In the genomic region with DNA sequence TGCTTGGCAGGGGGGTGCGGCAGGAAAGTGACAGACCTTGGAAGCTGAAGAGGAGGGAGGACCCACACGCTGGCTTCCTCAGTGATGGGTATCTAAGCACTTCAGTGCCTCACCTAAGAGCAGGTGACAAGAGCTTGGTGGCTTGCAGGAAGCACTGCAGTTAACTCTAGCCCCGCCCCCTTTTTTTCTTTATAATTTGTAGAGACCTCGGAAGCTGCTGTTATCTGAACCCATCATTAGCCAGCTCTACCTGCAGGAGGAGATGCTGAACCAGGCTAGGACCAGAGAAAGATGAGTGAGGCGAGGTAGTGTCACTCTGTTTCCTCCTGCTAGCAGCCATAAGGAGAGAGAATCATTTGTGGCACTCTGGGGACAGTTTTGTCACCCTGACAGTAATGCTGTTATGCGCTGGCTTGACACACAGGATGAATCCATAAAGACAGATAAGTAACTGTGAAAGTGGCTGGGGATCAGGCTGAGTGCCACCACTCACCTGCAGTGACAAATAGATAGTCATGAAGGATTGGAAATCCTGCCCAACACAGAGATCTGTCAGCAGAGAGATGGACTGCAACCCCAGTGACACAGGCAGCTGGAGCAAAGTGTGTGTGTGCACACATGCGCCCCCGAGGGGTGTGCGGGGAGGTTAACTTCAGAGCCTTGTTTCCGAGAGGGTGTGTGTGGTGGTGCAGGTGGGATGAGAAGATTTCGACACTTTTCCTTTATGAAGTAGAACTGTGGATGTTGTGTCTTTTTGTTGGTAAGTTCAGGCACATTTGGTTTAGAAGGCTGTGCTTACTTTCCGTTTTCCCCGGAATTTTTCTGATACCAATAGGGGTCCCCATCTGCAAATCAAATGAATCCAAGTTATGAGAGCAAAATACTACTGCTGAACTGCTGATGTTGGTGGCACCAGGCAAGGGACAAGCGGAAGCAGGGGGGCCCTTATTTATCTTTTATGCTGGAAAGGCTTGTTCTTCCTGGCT, we compare ENCODE assay signal across 15 cellular contexts.
DNase-seq lines count a peak whose midpoint lies in the region; ATAC-seq and TF ChIP-seq lines count a peak whose summit lies in the region.
"Had no signal": no experiment of that assay in that cellular context is flagged by ENCODE, and none has a peak within 500 bp of the region (broad histone marks: within the 10 kb centered on the region; RNA-seq: fewer than 3 reads in every experiment).

No MANE protein-coding gene starts in this region.

- intact Hi-C loops in left ventricle myocardium inferior (cut with micrococcal nuclease) (no loop called here), Right ventricle myocardium inferior (cut with DNase I) (no loop called here), right cardiac atrium (cut with DNase I) (no loop called here), upper lobe of right lung (cut with DNase I) (no loop called here)

- TF ChIP-seq POLR2A in tibial nerve (IDR thresholded peaks at IDR 0.05): no peak

- H3K4me3 ChIP-seq in left ventricle myocardium inferior (peak overlapping the region; percentile 36), right cardiac atrium (ENCODE audit: low read length) (peak overlapping the region; percentile 14), tibial nerve (no peak overlapping the region), upper lobe of right lung (no peak overlapping the region)
- H3K4me3 ChIP-seq: smooth muscle cell, upper lobe of left lung had no signal

- H3K4me3 Mint-ChIP-seq in nephron progenitor cell: no peak overlapping the region
- H3K4me3 Mint-ChIP-seq: activated CD4-positive, alpha-beta T cell treated with anti-CD3 and anti-CD28 coated beads for 36 hours had no signal

- peaks cover 4% of the 10 kb centered on the region for H3K27me3 Mint-ChIP-seq in nephron progenitor cell (ENCODE audit: low read depth, poor library complexity)
- H3K27me3 Mint-ChIP-seq: activated CD4-positive, alpha-beta T cell treated with anti-CD3 and anti-CD28 coated beads for 36 hours had no signal

- H3K27ac ChIP-seq in left ventricle myocardium inferior (replicated peaks) (peak overlapping the region; percentile 20), right cardiac atrium (ENCODE audit: low read length) (no peak overlapping the region), tibial nerve (no peak overlapping the region), upper lobe of right lung (no peak overlapping the region)
- H3K27ac ChIP-seq: KMS-11, upper lobe of left lung had no signal

- H3K9me3 Mint-ChIP-seq in nephron progenitor cell: no peaks in the 10 kb centered on the region
- H3K9me3 Mint-ChIP-seq: activated T-helper 2 cell treated with anti-CD3 and anti-CD28 coated beads, Interferon-gamma antibody, Interleukin-2, Interleukin-4, amounts not matched to agents 10 μg/mL and 5 μg/mL and 100 μg/mL, durations not matched to agents 14 hours and 24 hours and 36 hours had no signal

- TF ChIP-seq EP300 in tibial nerve (IDR thresholded peaks at IDR 0.05): no peak

- H3K36me3 ChIP-seq in left ventricle myocardium inferior (no peaks in the 10 kb centered on the region), tibial nerve (peaks cover 0 to 2% (median 0%) of the 10 kb centered on the region in 3 donors), upper lobe of right lung (no peaks in the 10 kb centered on the region)
- H3K36me3 ChIP-seq: upper lobe of left lung had no signal

- DNase-seq in left ventricle myocardium inferior (no peak), Right ventricle myocardium inferior (ENCODE audit: missing footprints) (no peak), NCI-H748 (lab: John Stamatoyannopoulos, UW; ENCODE audit: unreplicated experiment) (peak; percentile 97), right cardiac atrium (peak in 1 of 3 donors; percentile 59), nephron progenitor cell (no peak), tibial nerve (ENCODE audit: low spot score in 2 of 2) (no peak), upper lobe of right lung (no peak)
- DNase-seq in stimulated activated naive CD4-positive, alpha-beta T cell treated with Interleukin-2 at 50 U/mL for 16 hours (lab: John Stamatoyannopoulos, UW): no peak
- DNase-seq: activated CD4-positive, alpha-beta T cell treated with anti-CD3 and anti-CD28 coated beads for 36 hours; DMS79 treated with DMSO at 0.1 percent for 48 hours; upper lobe of left lung had no signal

- H3K4me1 ChIP-seq in left ventricle myocardium inferior (peaks cover 32% of the 10 kb centered on the region), right cardiac atrium (ENCODE audit: control insufficient read depth, insufficient read depth, low read length) (peaks cover 13% of the 10 kb centered on the region), tibial nerve (no peaks in the 10 kb centered on the region), upper lobe of right lung (no peaks in the 10 kb centered on the region)

- ATAC-seq in Right ventricle myocardium inferior (no peak), right cardiac atrium (peak; percentile 64 to 78), upper lobe of right lung (no peak)
- ATAC-seq: activated CD4-positive, alpha-beta T cell treated with anti-CD3 and anti-CD28 coated beads for 36 hours; esophagus mucosa had no signal

- H3K36me3 Mint-ChIP-seq in nephron progenitor cell (ENCODE audit: low read depth): no peaks in the 10 kb centered on the region

- TF ChIP-seq CTCF in left ventricle myocardium inferior (IDR thresholded peaks at IDR 0.05; ENCODE audit: borderline replicate concordance): no peak
- no peak for TF ChIP-seq CTCF in nephron progenitor cell (IDR thresholded peaks at IDR 0.05)
- no peak for TF ChIP-seq CTCF in tibial nerve (IDR thresholded peaks at IDR 0.05)
- TF ChIP-seq CTCF in upper lobe of right lung (IDR thresholded peaks at IDR 0.05): no peak

- H3K27ac Mint-ChIP-seq in nephron progenitor cell: no peak overlapping the region
- H3K27ac Mint-ChIP-seq: activated CD4-positive, alpha-beta T cell treated with anti-CD3 and anti-CD28 coated beads for 36 hours; activated T-helper 2 cell treated with anti-CD3 and anti-CD28 coated beads, Interferon-gamma antibody, Interleukin-2, Interleukin-4, amounts not matched to agents 10 μg/mL and 5 μg/mL and 100 μg/mL, durations not matched to agents 14 hours and 24 hours and 36 hours had no signal

- H3K27me3 ChIP-seq in left ventricle myocardium inferior (ENCODE audit: low read depth): no peaks in the 10 kb centered on the region
- no peaks in the 10 kb centered on the region for H3K27me3 ChIP-seq in right cardiac atrium (ENCODE audit: control insufficient read depth, insufficient read depth)
- no peaks in the 10 kb centered on the region for H3K27me3 ChIP-seq in tibial nerve
- H3K27me3 ChIP-seq in upper lobe of right lung: no peaks in the 10 kb centered on the region
- H3K27me3 ChIP-seq: upper lobe of left lung had no signal

- H3K9me3 ChIP-seq in left ventricle myocardium inferior (replicated peaks) (no peaks in the 10 kb centered on the region), right cardiac atrium (ENCODE audit: control insufficient read depth, low read length) (no peaks in the 10 kb centered on the region), tibial nerve (no peaks in the 10 kb centered on the region), upper lobe of right lung (no peaks in the 10 kb centered on the region)
- H3K9me3 ChIP-seq: upper lobe of left lung had no signal

- H3K4me1 Mint-ChIP-seq in nephron progenitor cell: peaks cover 63% of the 10 kb centered on the region
- H3K4me1 Mint-ChIP-seq: activated CD4-positive, alpha-beta T cell treated with anti-CD3 and anti-CD28 coated beads for 36 hours had no signal

- 59% methylated on average over 14 of the region's 14 CpGs for WGBS in right cardiac atrium
- WGBS in tibial nerve, 2 donors: 84 to 87% methylated on average over 14 of the region's 14 CpGs

Comparison
In these comparisons a context has a peak if more than half of its experiments do, and no peak if none do; other contexts are left out.
1. ATAC-seq: peak in right cardiac atrium (2 of 2); none in Right ventricle myocardium inferior (single experiment) and upper lobe of right lung (single experiment).
2. H3K4me3 ChIP-seq: peak in left ventricle myocardium inferior (single experiment) and right cardiac atrium (single experiment); none in tibial nerve (0 of 4) and upper lobe of right lung (single experiment).